In the genomic region with DNA sequence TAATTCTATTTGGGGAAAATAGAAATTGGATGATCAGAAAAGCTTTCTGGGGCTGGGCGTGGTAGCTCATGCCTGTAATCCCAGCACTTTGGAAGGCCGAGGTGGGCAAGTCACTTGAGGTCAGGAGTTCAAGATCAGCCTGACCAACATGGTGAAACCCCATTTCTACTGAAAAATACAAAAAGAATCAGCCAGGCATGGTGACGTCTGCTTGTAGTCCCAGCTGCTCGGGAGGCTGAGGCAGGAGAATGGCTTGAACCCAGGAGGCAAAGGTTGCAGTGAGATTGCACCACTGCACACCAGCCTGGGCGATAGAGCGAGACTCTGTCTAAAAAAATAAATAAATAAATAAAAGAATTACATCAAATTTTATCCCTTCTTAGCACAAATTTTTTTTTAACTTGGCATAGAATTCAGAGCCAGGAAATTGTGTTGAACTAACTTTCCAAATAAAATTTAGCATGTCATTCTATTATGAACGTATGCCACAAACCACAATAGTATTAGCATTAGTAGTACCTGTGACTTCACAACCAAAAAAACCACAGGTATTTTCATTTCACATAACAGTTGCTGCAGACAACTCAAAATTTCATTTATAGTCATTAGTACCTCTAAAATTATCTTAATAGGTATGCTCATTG, we compare ENCODE assay signal across 10 cellular contexts. TPM values are rescaled to one million over a fixed set of nuclear protein-coding genes. Genes with fewer than 3 reads are reported as not detected.
DNase-seq lines count a peak whose midpoint lies in the region; ATAC-seq and TF ChIP-seq lines count a peak whose summit lies in the region.
"Had no signal": no experiment of that assay in that cellular context is flagged by ENCODE, and none has a peak within 500 bp of the region (broad histone marks: within the 10 kb centered on the region; RNA-seq: fewer than 3 reads in every experiment).

No MANE protein-coding gene starts in this region.

- H3K27ac ChIP-seq in fibroblast of lung (ENCODE audit: insufficient read depth, low read length), result no peak overlapping the region
- H3K27ac ChIP-seq: ascending aorta had no signal

- no peak overlapping the region for H3K4me3 ChIP-seq in fibroblast of lung (replicated peaks in 1 of 4; ENCODE audit: control extremely low read depth in 1 of 4, insufficient read depth in 1 of 4, low read depth in 3 of 4, low read length in 4 of 4)
- H3K4me3 ChIP-seq: ascending aorta had no signal

- H3K36me3 Mint-ChIP-seq in activated T-cell treated with anti-CD3 and anti-CD28 coated beads, Interleukin-2, amount 50 U/mL, for 4 hours (ENCODE audit: insufficient read depth), result peaks cover 4% of the 10 kb centered on the region
- peaks cover 6% of the 10 kb centered on the region for H3K36me3 Mint-ChIP-seq in natural killer cell

- peak; percentile 4 to 87 for DNase-seq in fibroblast of lung (ENCODE audit: low read depth in 2 of 2)
- no peak for DNase-seq in stimulated activated CD4-positive, alpha-beta T cell treated with anti-CD3 and anti-CD28 coated beads, Interleukin-12 subunit alpha, Interleukin-12 subunit beta, amount 100 ng/mL, for 4 hours
- no peak for DNase-seq in NCI-H446 (lab: John Stamatoyannopoulos, UW)
- no peak for DNase-seq in activated T-cell treated with anti-CD3 and anti-CD28 coated beads, Interleukin-2, amount 50 U/mL, for 4 hours
- no peak for DNase-seq in natural killer cell
- DNase-seq: NCI-H446 treated with DMSO at 0.1 percent for 48 hours had no signal

- no peak overlapping the region for H3K4me3 Mint-ChIP-seq in activated T-cell treated with anti-CD3 and anti-CD28 coated beads, Interleukin-2, amount 50 U/mL, for 4 hours
- H3K4me3 Mint-ChIP-seq in natural killer cell, result no peak overlapping the region

- no peaks in the 10 kb centered on the region for H3K9me3 ChIP-seq in fibroblast of lung (ENCODE audit: control insufficient read depth, insufficient read depth, low read depth, low read length)
- H3K9me3 ChIP-seq: ascending aorta had no signal

- no peak overlapping the region for H3K27ac Mint-ChIP-seq in natural killer cell

- H3K4me1 ChIP-seq in fibroblast of lung (ENCODE audit: control insufficient read depth, extremely low read depth, insufficient read depth, low read length), result no peaks in the 10 kb centered on the region

- H3K4me2 ChIP-seq in fibroblast of lung (ENCODE audit: extremely low read depth, insufficient read depth, low read length), result no peak overlapping the region

- no peak overlapping the region for H2AFZ ChIP-seq in fibroblast of lung (ENCODE audit: low read length)

- H4K20me1 ChIP-seq in fibroblast of lung (ENCODE audit: control insufficient read depth, extremely low read depth, insufficient read depth, low read length), result no peaks in the 10 kb centered on the region

- H3K9ac ChIP-seq in fibroblast of lung (ENCODE audit: insufficient read depth, low read length), result no peak overlapping the region

- ATAC-seq in GM18519 (IDR thresholded peaks at IDR 0.05; ENCODE audit: low FRiP score, unreplicated experiment) (peak; percentile 54), GM21723 (IDR thresholded peaks at IDR 0.05; ENCODE audit: unreplicated experiment) (peak; percentile 44), HG03378 (IDR thresholded peaks at IDR 0.05; ENCODE audit: unreplicated experiment) (peak; percentile 57), natural killer cell (no peak)
- ATAC-seq in activated T-cell treated with anti-CD3 and anti-CD28 coated beads, Interleukin-2, amount 50 U/mL, for 4 hours, result no peak

- no peaks in the 10 kb centered on the region for H3K27me3 Mint-ChIP-seq in activated T-cell treated with anti-CD3 and anti-CD28 coated beads, Interleukin-2, amount 50 U/mL, for 4 hours (ENCODE audit: low read depth)
- H3K27me3 Mint-ChIP-seq in natural killer cell (ENCODE audit: low read depth in 2 of 2), result no peaks in the 10 kb centered on the region

- peaks cover 15% of the 10 kb centered on the region for H3K4me1 Mint-ChIP-seq in activated T-cell treated with anti-CD3 and anti-CD28 coated beads, Interleukin-2, amount 50 U/mL, for 4 hours (ENCODE audit: low read depth)
- peaks cover 14 to 19% of the 10 kb centered on the region in 2 donors for H3K4me1 Mint-ChIP-seq in natural killer cell

- H3K79me2 ChIP-seq in fibroblast of lung (ENCODE audit: control insufficient read depth, insufficient read depth, low read length), result peaks cover 4% of the 10 kb centered on the region

- intact Hi-C loops in natural killer cell (cut with micrococcal nuclease), result no loop called here

- no peaks in the 10 kb centered on the region for H3K36me3 ChIP-seq in fibroblast of lung (ENCODE audit: control insufficient read depth, insufficient read depth, low read length)
- H3K36me3 ChIP-seq: ascending aorta had no signal

- TF ChIP-seq CTCF in fibroblast of lung (conservative IDR thresholded peaks at IDR 0.05 in 1 of 2, IDR thresholded peaks at IDR 0.05 in 1 of 2; ENCODE audit: low read depth in 1 of 2, low read length in 2 of 2), result no peak
- TF ChIP-seq CTCF in natural killer cell (IDR thresholded peaks at IDR 0.05), result no peak

- no peaks in the 10 kb centered on the region for H3K9me3 Mint-ChIP-seq in activated T-cell treated with anti-CD3 and anti-CD28 coated beads, Interleukin-2, amount 50 U/mL, for 4 hours
- H3K9me3 Mint-ChIP-seq in natural killer cell, result peaks cover 0 to 2% of the 10 kb centered on the region in 2 donors

- H3K27me3 ChIP-seq in fibroblast of lung (ENCODE audit: control insufficient read depth, insufficient read depth, low read length), result no peaks in the 10 kb centered on the region
- H3K27me3 ChIP-seq: ascending aorta had no signal

RNA-seq across cellular contexts. Expression of a gene that starts 4.5 kb away (rescaled TPM):
- total RNA-seq in fibroblast of lung (30.2 and 31.1 TPM in 2 replicates), natural killer cell (10 to 100 TPM; 32.2 to 33.7 (median 32.8) TPM)
- 17.8 and 19.4 TPM in 2 replicates for polyA plus RNA-seq in fibroblast of lung
- 13.1 and 14.7 TPM in 2 replicates for polyA plus RNA-seq in fibroblast of lung (2012)
- polyA minus RNA-seq in fibroblast of lung (ENCODE audit: low replicate concordance), result 1.8 and 1.9 TPM in 2 replicates
- 10 to 100 TPM; 24.7 to 26.9 (median 26.5) TPM for total RNA-seq in activated T-cell treated with anti-CD3 and anti-CD28 coated beads, Interleukin-2, amount 50 U/mL, for 4 hours

RNA-seq across cellular contexts. Expression of a gene that starts 52.0 kb away (rescaled TPM):
- total RNA-seq in fibroblast of lung, result 3.6 and 9.7 TPM in 2 replicates
- 2.6 and 4.9 TPM in 2 replicates for polyA plus RNA-seq in fibroblast of lung
- 1.3 and 2.5 TPM in 2 replicates for polyA plus RNA-seq in fibroblast of lung (2012)
- 0.79 and 1.1 TPM in 2 replicates for polyA minus RNA-seq in fibroblast of lung (ENCODE audit: low replicate concordance)
- 10 to 100 TPM in 1 of 3 donors, 1 to 10 TPM in 2; 2.5 to 15.8 (median 5.1) TPM for total RNA-seq in activated T-cell treated with anti-CD3 and anti-CD28 coated beads, Interleukin-2, amount 50 U/mL, for 4 hours
- 1 to 10 TPM; 3.0 to 7.6 (median 3.6) TPM for total RNA-seq in natural killer cell

Comparison
In these comparisons a context has a peak if more than half of its experiments do, and no peak if none do; other contexts are left out.
1. ATAC-seq: peak in GM18519 (single experiment), GM21723 (single experiment) and HG03378 (single experiment); none in activated T-cell treated with anti-CD3 and anti-CD28 coated beads, Interleukin-2, amount 50 U/mL, for 4 hours (0 of 2) and natural killer cell (0 of 3).
2. DNase-seq: peak in fibroblast of lung (2 of 2); none in stimulated activated CD4-positive, alpha-beta T cell treated with anti-CD3 and anti-CD28 coated beads, Interleukin-12 subunit alpha, Interleukin-12 subunit beta, amount 100 ng/mL, for 4 hours (single experiment), NCI-H446 (0 of 2), activated T-cell treated with anti-CD3 and anti-CD28 coated beads, Interleukin-2, amount 50 U/mL, for 4 hours (single experiment) and natural killer cell (single experiment).